25 cellular contexts compared by ENCODE assay signal in the genomic region with DNA sequence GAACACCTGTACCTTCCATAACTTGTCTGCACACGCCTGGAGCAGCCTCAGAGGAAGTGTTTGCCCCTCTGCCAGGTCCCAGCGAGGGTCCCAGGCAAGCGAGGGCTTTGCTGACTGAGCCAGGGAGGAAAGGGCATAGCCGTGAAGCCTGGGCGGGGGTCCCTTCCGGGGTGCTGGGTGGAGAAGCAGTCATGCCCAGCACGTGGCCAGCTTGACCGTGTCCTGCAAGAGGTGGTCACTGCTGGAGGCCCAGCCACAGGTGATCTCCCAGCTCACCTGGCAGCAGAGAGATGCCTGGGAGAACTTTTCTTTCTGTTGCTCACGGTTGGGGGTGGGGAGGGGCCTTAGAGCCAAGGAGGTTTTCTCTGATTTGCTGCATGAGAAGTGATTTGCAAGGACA.
DNase-seq lines count a peak whose midpoint lies in the region; ATAC-seq and TF ChIP-seq lines count a peak whose summit lies in the region.
"Had no signal": no experiment of that assay in that cellular context is flagged by ENCODE, and none has a peak within 500 bp of the region (broad histone marks: within the 10 kb centered on the region; RNA-seq: fewer than 3 reads in every experiment).

No MANE protein-coding gene starts in this region.

- ATAC-seq in sciatic nerve = no peak
- ATAC-seq: activated naive CD4-positive, alpha-beta T cell treated with anti-CD3 and anti-CD28 coated beads, Interleukin-2, amount 50 U/mL, for 72 hours; K562; left colon; right cardiac atrium; stimulated activated naive CD8-positive, alpha-beta T cell treated with anti-CD3 and anti-CD28 coated beads, Interleukin-15, amount 100 ng/mL, for 72 hours had no signal

- no peak overlapping the region for H4K91ac ChIP-seq in H9 (ENCODE audit: insufficient read length, low read depth, low read length)

- H4K20me1 ChIP-seq in H9 (ENCODE audit: control insufficient read depth, insufficient read depth, insufficient read length) = no peaks in the 10 kb centered on the region

- H3K4me3 Mint-ChIP-seq in H9 = no peak overlapping the region
- H3K4me3 Mint-ChIP-seq in activated T-helper 1 cell treated with anti-CD3 and anti-CD28 coated beads, Interleukin-12 subunit alpha, Interleukin-12 subunit beta, Interleukin-2, Interleukin-4 antibody, amounts not matched to agents 30 ng/mL and 10 ng/mL and 1 ng/mL, durations not matched to agents 14 hours and 24 hours and 36 hours = no peak overlapping the region
- H3K4me3 Mint-ChIP-seq: memory B cell; T-helper 1 cell treated with Interleukin-12 subunit alpha and Interleukin-12 subunit beta and Interleukin-4 antibody, amounts not matched to agents 30 μg/mL and 1 μg/mL, for 36 hours had no signal

- H3K18ac ChIP-seq in H9 (ENCODE audit: insufficient read length, low read depth, low read length) = peak overlapping the region; percentile 47

- peaks cover 3% of the 10 kb centered on the region; the same call in 1 of the 2 replicates for H3K4me1 ChIP-seq in H9 (ENCODE audit: insufficient read depth, low read length)
- no peaks in the 10 kb centered on the region for H3K4me1 ChIP-seq in esophagus muscularis mucosa
- H3K4me1 ChIP-seq: thyroid gland had no signal

- H3K36me3 ChIP-seq in esophagus muscularis mucosa = no peaks in the 10 kb centered on the region
- H3K36me3 ChIP-seq: thyroid gland had no signal

- no peak overlapping the region for H2BK12ac ChIP-seq in H9 (ENCODE audit: insufficient read length, low read depth, low read length)

- no peak overlapping the region for H3K14ac ChIP-seq in H9 (ENCODE audit: insufficient read depth, low read length)

- H3K79me1 ChIP-seq in H9 (ENCODE audit: insufficient read depth, low read depth, low read length, poor library complexity, severe bottlenecking) = no peaks in the 10 kb centered on the region

- H3K23me2 ChIP-seq in H9 (ENCODE audit: insufficient read length, low read depth, low read length, poor library complexity, severe bottlenecking) = peaks cover 3% of the 10 kb centered on the region

- H3T11ph ChIP-seq in H9 (ENCODE audit: low read length) = no peak overlapping the region

- TF ChIP-seq EP300 in esophagus muscularis mucosa (IDR thresholded peaks at IDR 0.05) = no peak

- peak overlapping the region; percentile 49 to 91 (median 79); a peak in 5 of 7 replicates for H3K27ac Mint-ChIP-seq in H9
- no peak overlapping the region for H3K27ac Mint-ChIP-seq in activated T-helper 1 cell treated with anti-CD3 and anti-CD28 coated beads, Interleukin-12 subunit alpha, Interleukin-12 subunit beta, Interleukin-2, Interleukin-4 antibody, amounts not matched to agents 30 ng/mL and 10 ng/mL and 1 ng/mL, durations not matched to agents 14 hours and 24 hours and 36 hours
- H3K27ac Mint-ChIP-seq: activated T-helper 2 cell treated with anti-CD3 and anti-CD28 coated beads, Interferon-gamma antibody, Interleukin-2, Interleukin-4, amounts not matched to agents 10 μg/mL and 5 μg/mL and 100 μg/mL, durations not matched to agents 14 hours and 24 hours and 36 hours; memory B cell; stimulated activated naive CD8-positive, alpha-beta T cell treated with anti-CD3 and anti-CD28 coated beads, Interleukin-15, amount 100 ng/mL, for 72 hours; T-helper 1 cell treated with Interleukin-12 subunit alpha and Interleukin-12 subunit beta and Interleukin-4 antibody, amounts not matched to agents 30 μg/mL and 1 μg/mL, for 36 hours had no signal

- no peak overlapping the region for H3K23ac ChIP-seq in H9 (ENCODE audit: insufficient read length, low read depth, low read length)

- no peak overlapping the region for H3K4me3 ChIP-seq in esophagus muscularis mucosa
- H3K4me3 ChIP-seq: hepatocyte, K562, SK-N-MC, thyroid gland had no signal

- no peaks in the 10 kb centered on the region for H3K9me3 ChIP-seq in H9 (ENCODE audit: control insufficient read depth, low read depth, low read length)
- H3K9me3 ChIP-seq in esophagus muscularis mucosa = no peaks in the 10 kb centered on the region
- H3K9me3 ChIP-seq: thyroid gland had no signal

- no peak overlapping the region for H4K8ac ChIP-seq in H9 (replicated peaks; ENCODE audit: insufficient read length, low read depth, low read length)

- no peak overlapping the region for H2BK5ac ChIP-seq in H9 (ENCODE audit: insufficient read length, low read length)

- H4K5ac ChIP-seq in H9 (ENCODE audit: insufficient read length, low read depth, low read length) = no peak overlapping the region

- no peak overlapping the region for H2BK120ac ChIP-seq in H9 (ENCODE audit: low read depth, low read length, poor library complexity, severe bottlenecking)

- no peak overlapping the region for H2BK20ac ChIP-seq in H9 (ENCODE audit: low read depth, low read length, poor library complexity, severe bottlenecking)

- no peaks in the 10 kb centered on the region for H3K9me3 Mint-ChIP-seq in H9
- no peaks in the 10 kb centered on the region for H3K9me3 Mint-ChIP-seq in activated T-helper 1 cell treated with anti-CD3 and anti-CD28 coated beads, Interleukin-12 subunit alpha, Interleukin-12 subunit beta, Interleukin-2, Interleukin-4 antibody, amounts not matched to agents 30 ng/mL and 10 ng/mL and 1 ng/mL, durations not matched to agents 14 hours and 24 hours and 36 hours
- H3K9me3 Mint-ChIP-seq: activated naive CD4-positive, alpha-beta T cell treated with anti-CD3 and anti-CD28 coated beads, Interleukin-2, amount 50 U/mL, for 72 hours; activated T-helper 2 cell treated with anti-CD3 and anti-CD28 coated beads, Interferon-gamma antibody, Interleukin-2, Interleukin-4, amounts not matched to agents 10 μg/mL and 5 μg/mL and 100 μg/mL, durations not matched to agents 14 hours and 24 hours and 36 hours; memory B cell; stimulated activated naive CD8-positive, alpha-beta T cell treated with anti-CD3 and anti-CD28 coated beads, Interleukin-15, amount 100 ng/mL, for 72 hours; T-helper 1 cell treated with Interleukin-12 subunit alpha and Interleukin-12 subunit beta and Interleukin-4 antibody, amounts not matched to agents 30 μg/mL and 1 μg/mL, for 36 hours had no signal

- peaks cover 40 to 42% of the 10 kb centered on the region in 2 experiments for H3K4me1 Mint-ChIP-seq in H9
- H3K4me1 Mint-ChIP-seq in activated T-helper 1 cell treated with anti-CD3 and anti-CD28 coated beads, Interleukin-12 subunit alpha, Interleukin-12 subunit beta, Interleukin-2, Interleukin-4 antibody, amounts not matched to agents 30 ng/mL and 10 ng/mL and 1 ng/mL, durations not matched to agents 14 hours and 24 hours and 36 hours (ENCODE audit: low read depth) = no peaks in the 10 kb centered on the region
- H3K4me1 Mint-ChIP-seq: stimulated activated naive CD8-positive, alpha-beta T cell treated with anti-CD3 and anti-CD28 coated beads, Interleukin-15, amount 100 ng/mL, for 72 hours had no signal

- no peak overlapping the region for H3K4me2 ChIP-seq in H9 (ENCODE audit: insufficient read depth, insufficient read length, low read length)
- H3K4me2 ChIP-seq: hepatocyte had no signal

- TF ChIP-seq POLR2A in esophagus muscularis mucosa (IDR thresholded peaks at IDR 0.05; ENCODE audit: low read depth) = no peak

- H2BK15ac ChIP-seq in H9 (ENCODE audit: low read depth, low read length) = no peak overlapping the region

- WGBS in H9 (ENCODE audit: extremely low coverage, insufficient read length, low lambda C conversion rate) = no CpG with 5 or more reads among the region's 9 CpGs
- 20% methylated on average over 1 of the region's 9 CpGs for WGBS in esophagus muscularis mucosa

- no peak overlapping the region for H3K4ac ChIP-seq in H9 (ENCODE audit: low read depth, low read length)

- H3K27me3 Mint-ChIP-seq in H9 (ENCODE audit: low read depth) = peaks cover 1% of the 10 kb centered on the region; the same call in 1 of the 2 replicates
- H3K27me3 Mint-ChIP-seq in activated T-helper 1 cell treated with anti-CD3 and anti-CD28 coated beads, Interleukin-12 subunit alpha, Interleukin-12 subunit beta, Interleukin-2, Interleukin-4 antibody, amounts not matched to agents 30 ng/mL and 10 ng/mL and 1 ng/mL, durations not matched to agents 14 hours and 24 hours and 36 hours (ENCODE audit: insufficient read depth) = no peaks in the 10 kb centered on the region

- H3K79me2 ChIP-seq in H9 (ENCODE audit: insufficient read depth, low read length) = no peaks in the 10 kb centered on the region
- H3K79me2 ChIP-seq: hepatocyte had no signal

- DNase-seq in D341Med (ENCODE audit: low spot score) = peak; percentile 32
- DNase-seq in H9 = peak; percentile 28
- DNase-seq in esophagus muscularis mucosa (ENCODE audit: extremely low spot score) = peak; percentile 81
- peak; percentile 27 for DNase-seq in sciatic nerve (ENCODE audit: low spot score)
- no peak for DNase-seq in NK-92 treated with Interleukin-12 subunit alpha and Interleukin-12 subunit beta, amount 100 ng/mL, for 24 hours (lab: John Stamatoyannopoulos, UW)
- DNase-seq in activated T-helper 1 cell treated with anti-CD3 and anti-CD28 coated beads, Interleukin-12 subunit alpha, Interleukin-12 subunit beta, Interleukin-2, Interleukin-4 antibody, amounts not matched to agents 30 ng/mL and 10 ng/mL and 1 ng/mL, durations not matched to agents 14 hours and 24 hours and 36 hours (ENCODE audit: low spot score) = no peak
- DNase-seq in NCI-H510A treated with DMSO at 0.1 percent for 48 hours (lab: John Stamatoyannopoulos, UW) = no peak
- DNase-seq: activated CD8-positive, alpha-beta memory T cell treated with anti-CD3 and anti-CD28 coated beads, Interleukin-2, amount 50 U/mL, for 4 hours; amygdala; DMS53; GOT3; NCI-H1048; NCI-H446; NCI-H774; stimulated activated naive CD8-positive, alpha-beta T cell treated with anti-CD3 and anti-CD28 coated beads, Interleukin-15, amount 100 ng/mL, for 72 hours; thyroid gland had no signal

- no peak overlapping the region for H3K56ac ChIP-seq in H9 (ENCODE audit: insufficient read length, low read depth, low read length)

- H3K27me3 ChIP-seq in H9 (ENCODE audit: insufficient read depth, low read length) (no peaks in the 10 kb centered on the region), esophagus muscularis mucosa (peaks cover 0 to 48% (median 0%) of the 10 kb centered on the region in 4 donors)
- H3K27me3 ChIP-seq: hepatocyte, thyroid gland had no signal

- H3K9ac ChIP-seq in H9 (ENCODE audit: extremely low read depth, insufficient read length, low read length) = no peak overlapping the region

- H2AK5ac ChIP-seq in H9 (ENCODE audit: insufficient read length, low read length) = no peak overlapping the region

- TF ChIP-seq CTCF in H9 (conservative IDR thresholded peaks at IDR 0.05) (no peak), esophagus muscularis mucosa (IDR thresholded peaks at IDR 0.05) (no peak)

- no peak overlapping the region for H3K27ac ChIP-seq in H9 (ENCODE audit: insufficient read length, low read depth, low read length)
- H3K27ac ChIP-seq in esophagus muscularis mucosa (replicated peaks in 1 of 4) = no peak overlapping the region
- H3K27ac ChIP-seq: hepatocyte, SK-N-MC, thyroid gland had no signal

- intact Hi-C loops in esophagus muscularis mucosa (cut with DNase I) (no loop called here), sciatic nerve (cut with DNase I) (no loop called here)
- intact Hi-C loops in activated T-helper 1 cell treated with anti-CD3 and anti-CD28 coated beads, Interleukin-12 subunit alpha, Interleukin-12 subunit beta, Interleukin-2, Interleukin-4 antibody, amounts not matched to agents 30 ng/mL and 10 ng/mL and 1 ng/mL, durations not matched to agents 14 hours and 24 hours and 36 hours (cut with micrococcal nuclease) = no loop called here

- H3K36me3 Mint-ChIP-seq in H9 (ENCODE audit: insufficient read depth in 1 of 3, low read depth in 3 of 3) = peaks cover 2 to 12% (median 6%) of the 10 kb centered on the region in 3 experiments; a peak in 5 of 7 replicates
- no peaks in the 10 kb centered on the region for H3K36me3 Mint-ChIP-seq in activated T-helper 1 cell treated with anti-CD3 and anti-CD28 coated beads, Interleukin-12 subunit alpha, Interleukin-12 subunit beta, Interleukin-2, Interleukin-4 antibody, amounts not matched to agents 30 ng/mL and 10 ng/mL and 1 ng/mL, durations not matched to agents 14 hours and 24 hours and 36 hours (ENCODE audit: low read depth)
- H3K36me3 Mint-ChIP-seq: activated naive CD4-positive, alpha-beta T cell treated with anti-CD3 and anti-CD28 coated beads, Interleukin-2, amount 50 U/mL, for 72 hours; memory B cell had no signal

- H2AFZ ChIP-seq in H9 (ENCODE audit: low read length) = no peak overlapping the region
- H2AFZ ChIP-seq: hepatocyte had no signal

Comparison
In these comparisons a context has a peak if more than half of its experiments do, and no peak if none do; other contexts are left out.
1. DNase-seq: peak in D341Med (single experiment), H9 (single experiment), esophagus muscularis mucosa (single experiment) and sciatic nerve (single experiment); none in NK-92 treated with Interleukin-12 subunit alpha and Interleukin-12 subunit beta, amount 100 ng/mL, for 24 hours (single experiment), activated T-helper 1 cell treated with anti-CD3 and anti-CD28 coated beads, Interleukin-12 subunit alpha, Interleukin-12 subunit beta, Interleukin-2, Interleukin-4 antibody, amounts not matched to agents 30 ng/mL and 10 ng/mL and 1 ng/mL, durations not matched to agents 14 hours and 24 hours and 36 hours (single experiment) and NCI-H510A treated with DMSO at 0.1 percent for 48 hours (single experiment).